ENCODE assay signal across 9 cellular contexts in the genomic region with DNA sequence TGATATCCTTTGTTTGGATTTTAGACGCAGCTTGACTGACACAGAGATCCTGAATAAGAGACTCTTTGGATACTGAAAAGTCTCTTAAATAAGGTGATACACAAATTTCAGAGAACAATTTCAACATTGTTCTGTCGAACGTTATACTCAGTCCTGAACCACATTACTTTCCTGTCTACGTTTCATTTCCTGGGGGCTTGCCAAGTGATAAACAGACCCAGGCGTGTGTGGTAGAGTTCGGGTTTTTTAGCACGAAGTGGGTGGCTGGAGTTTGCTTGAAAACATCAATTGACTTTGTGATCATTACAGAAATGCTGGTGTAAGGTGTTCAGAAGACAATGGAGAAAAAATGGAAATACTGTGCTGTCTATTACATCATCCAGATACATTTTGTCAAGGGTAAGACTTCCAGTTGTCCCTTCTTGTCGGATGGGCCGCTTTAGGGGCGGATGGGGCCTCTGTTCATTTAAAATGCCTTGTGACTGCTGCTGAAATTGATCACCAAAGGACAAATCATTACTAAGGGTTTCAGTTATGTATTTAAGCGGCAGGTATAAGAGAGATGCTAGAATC. TPM values are rescaled to one million over a fixed set of nuclear protein-coding genes. Genes with fewer than 3 reads are reported as not detected.
DNase-seq lines count a peak whose midpoint lies in the region; TF ChIP-seq lines count a peak whose summit lies in the region.
"Had no signal": no experiment of that assay in that cellular context is flagged by ENCODE, and none has a peak within 500 bp of the region (broad histone marks: within the 10 kb centered on the region; RNA-seq: fewer than 3 reads in every experiment).

Gene CD96 (plus strand): TSS at position 287 of the 573 bp plus-strand sequence. CDS start 52 bp downstream, at position 339.

- H3K4me3 ChIP-seq in mammary epithelial cell (replicated peaks in 1 of 3; ENCODE audit: insufficient read depth in 1 of 3, low read depth in 2 of 3, low read length in 3 of 3), result no peak within 1 kb of the TSS

- dilution Hi-C loops in mammary epithelial cell (cut with HindIII; ENCODE audit: low sequenced_read_pairs), result no loop called here

- H3K4me2 ChIP-seq in mammary epithelial cell (ENCODE audit: insufficient read depth, low read depth, low read length), result no peak within 1 kb of the TSS

- no peaks in the 10 kb centered on the region for H3K36me3 ChIP-seq in mammary epithelial cell (ENCODE audit: insufficient read depth, low read length)

- in situ Hi-C loops in mammary epithelial cell (cut with MboI; ENCODE audit: low sequenced_read_pairs in 2 of 2), result no loop called here

- H3K9me3 Mint-ChIP-seq in MCF 10A (ENCODE audit: unreplicated experiment), result no peaks in the 10 kb centered on the region
- peaks cover 6% of the 10 kb centered on the region for H3K9me3 Mint-ChIP-seq in activated naive CD8-positive, alpha-beta T cell treated with anti-CD3 and anti-CD28 coated beads for 36 hours

- no peaks in the 10 kb centered on the region for H3K27me3 ChIP-seq in mammary epithelial cell (ENCODE audit: insufficient read depth, low read length)

- H3K27ac Mint-ChIP-seq in MCF 10A (ENCODE audit: low read depth, unreplicated experiment), result no peak within 1 kb of the TSS
- no peak within 1 kb of the TSS for H3K27ac Mint-ChIP-seq in activated naive CD8-positive, alpha-beta T cell treated with anti-CD3 and anti-CD28 coated beads for 36 hours

- H3K4me1 ChIP-seq in mammary epithelial cell (ENCODE audit: insufficient read depth, low read length), result peaks cover 20% of the 10 kb centered on the region

- H4K20me1 ChIP-seq in mammary epithelial cell (ENCODE audit: insufficient read depth, low read length), result no peaks in the 10 kb centered on the region

- DNase-seq in mammary epithelial cell (peak; percentile 29), MCF 10A (ENCODE audit: unreplicated experiment) (no peak), RPMI8226 (peak; percentile 16), NCI-H2171 (lab: John Stamatoyannopoulos, UW) (no peak), middle frontal gyrus (ENCODE audit: extremely low spot score, low spot score) (no peak), NCI-H526 treated with DMSO at 0.1 percent for 48 hours (lab: John Stamatoyannopoulos, UW) (no peak)
- DNase-seq in activated naive CD8-positive, alpha-beta T cell treated with anti-CD3 and anti-CD28 coated beads for 36 hours, result peak; percentile 64
- DNase-seq in stimulated activated CD4-positive, alpha-beta T cell treated with anti-CD3 and anti-CD28 coated beads, Interleukin-1b, Interleukin-23, amount 100 ng/mL, for 24 hours (ENCODE audit: low read depth in 4 of 4, low spot score in 1 of 4), result peak; percentile 27 to 55 (median 42)

- TF ChIP-seq CTCF in mammary epithelial cell (conservative IDR thresholded peaks at IDR 0.05 in 1 of 2, IDR thresholded peaks at IDR 0.05 in 1 of 2; ENCODE audit: extremely low read depth in 1 of 2, insufficient read depth in 1 of 2, low read depth in 1 of 2, low read length in 2 of 2) (no peak), MCF 10A (IDR thresholded peaks at IDR 0.05; ENCODE audit: unreplicated experiment) (no peak)

- intact Hi-C loops in mammary epithelial cell (cut with micrococcal nuclease) (no loop called here), MCF 10A (cut with micrococcal nuclease) (no loop called here)

- H2AFZ ChIP-seq in mammary epithelial cell (ENCODE audit: low read depth, low read length), result peak within 1 kb of the TSS; percentile 58

- 42% methylated on average over 11 of the region's 11 CpGs for WGBS in mammary epithelial cell (ENCODE audit: low coverage, missing lambda C conversion rate)

- H3K4me3 Mint-ChIP-seq in MCF 10A (ENCODE audit: unreplicated experiment), result no peak within 1 kb of the TSS
- H3K4me3 Mint-ChIP-seq in activated naive CD8-positive, alpha-beta T cell treated with anti-CD3 and anti-CD28 coated beads for 36 hours, result peak within 1 kb of the TSS; percentile 95

- H3K4me1 Mint-ChIP-seq in MCF 10A (ENCODE audit: insufficient read depth, unreplicated experiment), result peaks cover 15% of the 10 kb centered on the region
- H3K4me1 Mint-ChIP-seq in activated naive CD8-positive, alpha-beta T cell treated with anti-CD3 and anti-CD28 coated beads for 36 hours, result peaks cover 78% of the 10 kb centered on the region

- CTCF ChIA-PET in mammary epithelial cell (lab: Charles Lee; ENCODE audit: low non-redundant PET) (no interaction called here), MCF 10A (lab: Yijun Ruan, JAX) (no interaction called here)

- POLR2A ChIA-PET in MCF 10A (lab: Yijun Ruan, JAX), result no interaction called here

- no peak within 1 kb of the TSS for H3K9ac ChIP-seq in mammary epithelial cell (ENCODE audit: insufficient read depth, low read length)

- H3K36me3 Mint-ChIP-seq in MCF 10A (ENCODE audit: insufficient read depth, unreplicated experiment), result no peaks in the 10 kb centered on the region
- peaks cover 36% of the 10 kb centered on the region for H3K36me3 Mint-ChIP-seq in activated naive CD8-positive, alpha-beta T cell treated with anti-CD3 and anti-CD28 coated beads for 36 hours

- no peaks in the 10 kb centered on the region for H3K9me3 ChIP-seq in mammary epithelial cell (replicated peaks; ENCODE audit: insufficient read depth, low read length)

- no peak within 1 kb of the TSS for H3K27ac ChIP-seq in mammary epithelial cell (ENCODE audit: insufficient read depth, low read depth, low read length)

- H3K27me3 Mint-ChIP-seq in MCF 10A (ENCODE audit: insufficient read depth, unreplicated experiment), result no peaks in the 10 kb centered on the region
- H3K27me3 Mint-ChIP-seq in activated naive CD8-positive, alpha-beta T cell treated with anti-CD3 and anti-CD28 coated beads for 36 hours, result no peaks in the 10 kb centered on the region

- no TSS peak for BruUV-seq in mammary epithelial cell (replicated peaks; lab: Mats Ljungman, UMichigan)
- no TSS peak for BruUV-seq in MCF 10A (replicated peaks; lab: Mats Ljungman, UMichigan)

- H3K79me2 ChIP-seq in mammary epithelial cell (ENCODE audit: insufficient read depth, low read length), result no peaks in the 10 kb centered on the region

RNA-seq across cellular contexts. Expression of gene CD96, which starts in this region (rescaled TPM):
- under 1 TPM in 1 of 2 donors, not detected in 1; 0.16 TPM for total RNA-seq in mammary epithelial cell
- 0.09 TPM for polyA plus RNA-seq in mammary epithelial cell
- not detected for polyA minus RNA-seq in mammary epithelial cell
- 0.09 TPM in 1 of 2 replicates, not detected in the other for total RNA-seq in MCF 10A (2022)
- 10 to 100 TPM; 70.3 to 74.8 TPM for total RNA-seq in activated naive CD8-positive, alpha-beta T cell treated with anti-CD3 and anti-CD28 coated beads for 36 hours
- total RNA-seq: bronchial epithelial cell had no signal

Comparison
In these comparisons a context has a peak if more than half of its experiments do, and no peak if none do; other contexts are left out.
1. RNA of gene CD96 (total RNA-seq): 70.3 to 74.8 TPM in activated naive CD8-positive, alpha-beta T cell treated with anti-CD3 and anti-CD28 coated beads for 36 hours; 0.16 TPM in mammary epithelial cell and 0.09 TPM in MCF 10A; every median in the first group is over 10 times any median in the second.
2. Peak in DNase-seq in mammary epithelial cell; RNA of the gene not detected or under 1 TPM.
3. DNase-seq: peak in RPMI8226 (single experiment), activated naive CD8-positive, alpha-beta T cell treated with anti-CD3 and anti-CD28 coated beads for 36 hours (single experiment) and stimulated activated CD4-positive, alpha-beta T cell treated with anti-CD3 and anti-CD28 coated beads, Interleukin-1b, Interleukin-23, amount 100 ng/mL, for 24 hours (4 of 4); none in MCF 10A (single experiment), NCI-H2171 (single experiment), middle frontal gyrus (single experiment) and NCI-H526 treated with DMSO at 0.1 percent for 48 hours (single experiment).